In genomic region chr7:90157331-90157730, GRCh38 we compare ENCODE assay signal across 2 cellular contexts. TPM values are rescaled to one million over a fixed set of nuclear protein-coding genes. Genes with fewer than 3 reads are reported as not detected.
"Had no signal": no experiment of that assay in that cellular context is flagged by ENCODE, and none has a peak within 500 bp of the region (broad histone marks: within the 10 kb centered on the region; RNA-seq: fewer than 3 reads in every experiment).

No MANE protein-coding gene starts in this region.

RNA-seq across cellular contexts. Expression of gene STEAP1, which starts 3.1 kb away (rescaled TPM):
- polyA plus RNA-seq: naive thymus-derived CD4-positive, alpha-beta T cell had no signal

RNA-seq across cellular contexts. Expression of gene STEAP2, which starts 54.2 kb away (rescaled TPM):
- total RNA-seq: activated CD8-positive, alpha-beta memory T cell treated with anti-CD3 and anti-CD28 coated beads, Interleukin-2, amount 10 ng/mL, durations not matched to agents 7 days and 5 days had no signal
- polyA plus RNA-seq: naive thymus-derived CD4-positive, alpha-beta T cell had no signal
